In genomic region chr19:45468803-45469131, GRCh38 we compare ENCODE assay signal across 8 cellular contexts. TPM values are rescaled to one million over a fixed set of nuclear protein-coding genes. Genes with fewer than 3 reads are reported as not detected.
DNase-seq lines count a peak whose midpoint lies in the region; ATAC-seq lines count a peak whose summit lies in the region.

No MANE protein-coding gene starts in this region.

- no peaks in the 10 kb centered on the region for H3K9me3 Mint-ChIP-seq in activated T-helper 17 cell treated with anti-CD3 and anti-CD28 coated beads, Interleukin-2, amount 50 U/mL, for 72 hours

- H3K36me3 Mint-ChIP-seq in activated T-helper 17 cell treated with anti-CD3 and anti-CD28 coated beads, Interleukin-2, amount 50 U/mL, for 72 hours (ENCODE audit: low read depth), result peaks cover 62% of the 10 kb centered on the region

- H3K27ac Mint-ChIP-seq in activated T-helper 17 cell treated with anti-CD3 and anti-CD28 coated beads, Interleukin-2, amount 50 U/mL, for 72 hours, result peak overlapping the region; percentile 96

- H3K4me1 Mint-ChIP-seq in activated T-helper 17 cell treated with anti-CD3 and anti-CD28 coated beads, Interleukin-2, amount 50 U/mL, for 72 hours, result peaks cover 12% of the 10 kb centered on the region

- H3K27ac ChIP-seq in skin epidermis, result peak overlapping the region; percentile 27 to 100 (median 90)

- peak overlapping the region; percentile 41 to 80 (median 62) for H3K4me3 ChIP-seq in skin epidermis

- ATAC-seq in GM19397 (IDR thresholded peaks at IDR 0.05; ENCODE audit: unreplicated experiment) (peak; percentile 11), HG03342 (IDR thresholded peaks at IDR 0.05; ENCODE audit: unreplicated experiment) (peak; percentile 20), left ventricle myocardium superior (peak; percentile 14), HG03039 (IDR thresholded peaks at IDR 0.05; ENCODE audit: unreplicated experiment) (no peak), GM21367 (IDR thresholded peaks at IDR 0.05; ENCODE audit: unreplicated experiment) (no peak)
- ATAC-seq in activated T-helper 17 cell treated with anti-CD3 and anti-CD28 coated beads, Interleukin-2, amount 50 U/mL, for 72 hours (replicated peaks), result peak; percentile 49

- intact Hi-C loops in left ventricle myocardium superior (cut with micrococcal nuclease), result no loop called here

- DNase-seq in left ventricle myocardium superior (no peak), GOT3 (lab: John Stamatoyannopoulos, UW) (no peak)

- peak overlapping the region; percentile 89 for H3K4me3 Mint-ChIP-seq in activated T-helper 17 cell treated with anti-CD3 and anti-CD28 coated beads, Interleukin-2, amount 50 U/mL, for 72 hours

- H3K27me3 Mint-ChIP-seq in activated T-helper 17 cell treated with anti-CD3 and anti-CD28 coated beads, Interleukin-2, amount 50 U/mL, for 72 hours, result no peaks in the 10 kb centered on the region

RNA-seq across cellular contexts. Expression of gene FOSB, which starts 1.0 kb away (rescaled TPM):
- 10 to 100 TPM; 20.7 to 39.2 TPM for total RNA-seq in activated T-helper 17 cell treated with anti-CD3 and anti-CD28 coated beads, Interleukin-2, amount 50 U/mL, for 72 hours
- total RNA-seq in left ventricle myocardium superior, result 0.79 TPM

RNA-seq across cellular contexts. Expression of gene RTN2, which starts 28.1 kb away (rescaled TPM):
- total RNA-seq in activated T-helper 17 cell treated with anti-CD3 and anti-CD28 coated beads, Interleukin-2, amount 50 U/mL, for 72 hours, result 1 to 10 TPM; 5.3 to 8.6 TPM
- 29.8 TPM for total RNA-seq in left ventricle myocardium superior

RNA-seq across cellular contexts. Expression of gene PPM1N, which starts 29.5 kb away (rescaled TPM):
- 1 to 10 TPM; 4.3 to 5.2 TPM for total RNA-seq in activated T-helper 17 cell treated with anti-CD3 and anti-CD28 coated beads, Interleukin-2, amount 50 U/mL, for 72 hours
- 0.57 TPM for total RNA-seq in left ventricle myocardium superior

RNA-seq across cellular contexts. Expression of gene VASP, which starts 38.5 kb away (rescaled TPM):
- total RNA-seq in activated T-helper 17 cell treated with anti-CD3 and anti-CD28 coated beads, Interleukin-2, amount 50 U/mL, for 72 hours, result 100 to 1,000 TPM; 151 to 196 TPM
- total RNA-seq in left ventricle myocardium superior, result 43.3 TPM

RNA-seq across cellular contexts. Expression of gene ERCC1, which starts 45.0 kb away (rescaled TPM):
- 10 to 100 TPM; 27.6 to 33.2 TPM for total RNA-seq in activated T-helper 17 cell treated with anti-CD3 and anti-CD28 coated beads, Interleukin-2, amount 50 U/mL, for 72 hours
- total RNA-seq in left ventricle myocardium superior, result 150 TPM

Comparison
In these comparisons a context has a peak if more than half of its experiments do, and no peak if none do; other contexts are left out.
1. ATAC-seq: peak in GM19397 (single experiment), HG03342 (single experiment), activated T-helper 17 cell treated with anti-CD3 and anti-CD28 coated beads, Interleukin-2, amount 50 U/mL, for 72 hours (single experiment) and left ventricle myocardium superior (single experiment); none in HG03039 (single experiment) and GM21367 (single experiment).
2. RNA of gene FOSB, which starts 1.0 kb away (total RNA-seq): 20.7 to 39.2 TPM in activated T-helper 17 cell treated with anti-CD3 and anti-CD28 coated beads, Interleukin-2, amount 50 U/mL, for 72 hours; 0.79 TPM in left ventricle myocardium superior (single experiment); every median in the first group is over 10 times any median in the second.